Comparison of ENCODE assay signal across 23 cellular contexts in the genomic region with DNA sequence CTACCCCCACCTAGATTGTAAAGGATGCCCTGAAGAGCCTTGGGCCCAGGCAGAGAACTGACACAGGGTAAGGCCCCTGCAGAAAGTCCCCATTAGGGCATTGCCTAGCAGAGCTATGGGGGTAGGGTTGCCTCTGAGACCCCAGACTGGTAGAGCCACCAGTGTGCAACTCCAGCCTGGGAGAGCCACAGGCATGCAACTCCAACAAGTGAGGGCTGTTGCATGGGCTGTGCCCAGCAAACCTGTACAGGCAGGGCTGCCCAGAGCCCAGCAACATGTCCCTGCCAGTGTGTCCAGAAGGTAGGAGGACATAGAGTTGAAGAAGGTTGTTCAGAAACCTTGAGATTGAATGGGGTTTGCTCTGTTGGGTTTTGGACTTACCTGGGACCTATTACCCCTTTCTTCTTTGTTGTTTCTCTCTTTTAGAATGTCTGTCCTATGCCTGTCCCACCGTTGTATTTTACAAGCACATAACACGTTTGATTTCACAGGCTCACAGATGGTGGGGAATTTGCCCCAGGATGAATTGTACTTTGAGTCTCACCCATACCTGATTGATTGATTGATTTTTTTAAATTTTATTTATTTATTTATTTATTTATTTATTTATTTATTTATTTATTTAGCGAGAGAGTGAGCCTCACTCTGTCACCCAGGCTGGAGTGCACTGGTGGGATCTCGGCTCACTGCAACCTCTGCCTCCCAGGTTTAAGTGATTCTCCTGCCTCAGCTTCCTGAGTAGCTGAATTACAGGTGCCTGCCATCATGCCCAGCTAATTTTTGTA. TPM values are rescaled to one million over a fixed set of nuclear protein-coding genes. Genes with fewer than 3 reads are reported as not detected.
DNase-seq lines count a peak whose midpoint lies in the region; ATAC-seq, FAIRE-seq and TF ChIP-seq lines count a peak whose summit lies in the region.
"Had no signal": no experiment of that assay in that cellular context is flagged by ENCODE, and none has a peak within 500 bp of the region (broad histone marks: within the 10 kb centered on the region; RNA-seq: fewer than 3 reads in every experiment).

No MANE protein-coding gene starts in this region.

- H3K4me2 ChIP-seq in A549 = no peak overlapping the region
- H3K4me2 ChIP-seq: BLaER1 treated with 17β-estradiol and CSF1 and Interleukin-3, amounts not matched to agents 10 nM and 100 nM had no signal

- TF ChIP-seq EP300 in A549 (IDR thresholded peaks at IDR 0.05) (no peak), transverse colon (IDR thresholded peaks at IDR 0.05; ENCODE audit: low read depth) (no peak)

- H3K9ac ChIP-seq in kidney (ENCODE audit: low read length in 2 of 2) = no peak overlapping the region
- H3K9ac ChIP-seq: BLaER1 treated with 17β-estradiol and CSF1 and Interleukin-3, amounts not matched to agents 10 nM and 100 nM had no signal

- H3K4me3 ChIP-seq in A549 (no peak overlapping the region), HEK293 (ENCODE audit: low read depth, low read length) (no peak overlapping the region), kidney (ENCODE audit: low read length in 2 of 2) (no peak overlapping the region), transverse colon (no peak overlapping the region)
- H3K4me3 ChIP-seq: BLaER1 treated with 17β-estradiol and CSF1 and Interleukin-3, amounts not matched to agents 10 nM and 100 nM; GM12878 had no signal

- intact Hi-C loops in kidney (cut with DNase I) (no loop called here), posterior vena cava (cut with DNase I) (no loop called here), transverse colon (cut with DNase I; ENCODE audit: low total_unique reads) (no loop called here)

- no peaks in the 10 kb centered on the region for H3K27me3 ChIP-seq in transverse colon
- H3K27me3 ChIP-seq: BE2C; BLaER1 treated with 17β-estradiol and CSF1 and Interleukin-3, amounts not matched to agents 10 nM and 100 nM had no signal

- H3K9me3 ChIP-seq in A549 = peaks cover 15% of the 10 kb centered on the region; the same call in 2 of the 3 replicates
- H3K9me3 ChIP-seq in HEK293 (ENCODE audit: control insufficient read depth, insufficient read depth, low read depth, low read length) = no peaks in the 10 kb centered on the region
- no peaks in the 10 kb centered on the region for H3K9me3 ChIP-seq in kidney (ENCODE audit: control insufficient read depth in 1 of 2, low read length in 2 of 2)
- H3K9me3 ChIP-seq in transverse colon = peaks cover 0 to 4% of the 10 kb centered on the region in 2 donors
- H3K9me3 ChIP-seq: BE2C had no signal

- 97% methylated on average over 4 of the region's 4 CpGs for WGBS in A549 (ENCODE audit: missing lambda C conversion rate)
- WGBS in transverse colon (ENCODE audit: low coverage in 1 of 2), 2 donors = 99 to 100% methylated on average over 4 of the region's 4 CpGs

- no peak for ATAC-seq in A549
- ATAC-seq: CD8-positive, alpha-beta T cell; GM12878 had no signal

- no peak for DNase-seq in A549 (ENCODE audit: low read depth in 1 of 2, low spot score in 1 of 2)
- DNase-seq in kidney = peak; percentile 32
- peak; percentile 57 for DNase-seq in posterior vena cava (ENCODE audit: low spot score)
- DNase-seq in NCI-H510A treated with DMSO at 0.1 percent for 48 hours (lab: John Stamatoyannopoulos, UW) = no peak
- DNase-seq in RKO (ENCODE audit: low spot score) = no peak
- DNase-seq in transverse colon = no peak
- DNase-seq in NCI-H146 (lab: John Stamatoyannopoulos, UW) = no peak
- DNase-seq: ACHN; AML-193; BE2C; Caco-2; CD8-positive, alpha-beta T cell; DMS153; DND-41; GOT3; H7; HCEC 1CT had no signal

- H3K36me3 ChIP-seq in HEK293 (ENCODE audit: control insufficient read depth in 2 of 2, insufficient read depth in 1 of 2, low read length in 2 of 2) (peaks cover 0 to under 1% of the 10 kb centered on the region in 2 experiments; a peak in 1 of 3 replicates), kidney (ENCODE audit: control insufficient read depth in 1 of 2, insufficient read depth in 2 of 2, low read length in 2 of 2) (no peaks in the 10 kb centered on the region), transverse colon (no peaks in the 10 kb centered on the region)
- H3K36me3 ChIP-seq: BE2C had no signal

- H3K4me1 ChIP-seq in A549 (no peaks in the 10 kb centered on the region), HEK293 (ENCODE audit: control insufficient read depth, insufficient read depth, low read length) (no peaks in the 10 kb centered on the region), kidney (ENCODE audit: control insufficient read depth in 1 of 2, insufficient read depth in 1 of 2, low read depth in 1 of 2, low read length in 2 of 2) (peaks cover 0 to 11% of the 10 kb centered on the region in 2 donors), transverse colon (peaks cover 0 to 17% (median 6%) of the 10 kb centered on the region in 4 donors)
- H3K4me1 ChIP-seq: BE2C, Caco-2 had no signal

- H3K27ac ChIP-seq in A549 (no peak overlapping the region), HEK293 (ENCODE audit: extremely low read depth, low read depth, low read length) (no peak overlapping the region), kidney (ENCODE audit: low read depth in 2 of 2, low read length in 2 of 2) (no peak overlapping the region), transverse colon (no peak overlapping the region)
- H3K27ac ChIP-seq: 22Rv1; BLaER1 treated with 17β-estradiol and CSF1 and Interleukin-3, amounts not matched to agents 10 nM and 100 nM had no signal

- POLR2A ChIA-PET in A549 (lab: Yijun Ruan, JAX) (no interaction called here), HEK293 (lab: Yijun Ruan, JAX) (no interaction called here)

- FAIRE-seq in A549 (lab: Jason Lieb, UNC) = no peak
- no peak for FAIRE-seq in kidney (lab: Jason Lieb, UNC)
- FAIRE-seq: A204.1, G401.6, GM12878 had no signal

- TF ChIP-seq CTCF in A549 (IDR thresholded peaks at IDR 0.05) (no peak), HEK293 (tag by site-specific recombination; IDR thresholded peaks at IDR 0.05) (no peak), kidney (IDR thresholded peaks at IDR 0.05; ENCODE audit: borderline replicate concordance, extremely low read depth, insufficient read depth) (no peak), transverse colon (IDR thresholded peaks at IDR 0.05) (no peak)

- CTCF ChIA-PET in A549 (lab: Yijun Ruan, JAX) (interaction anchor here (0.9 to 1.3 kb wide), 2 partner anchors 16 to 23 kb away, joined by 3 read pairs; partner anchors contain the start of gene SGF29), HEK293 (lab: Yijun Ruan, JAX) (no interaction called here)

- in situ Hi-C loops in transverse colon (cut with MboI; ENCODE audit: low pct_ligation_motif_present in 1 of 4, low pct_unique_long_range_greater_than_20kb in 1 of 4, low sequenced_read_pairs in 3 of 4) = no loop called here

- TF ChIP-seq POLR2A in A549 (IDR thresholded peaks at IDR 0.05; ENCODE audit: low read length) = no peak
- TF ChIP-seq POLR2A in transverse colon (IDR thresholded peaks at IDR 0.05) = no peak

- no peak for TF ChIP-seq RAD21 in A549 (conservative IDR thresholded peaks at IDR 0.05 in 1 of 2, IDR thresholded peaks at IDR 0.05 in 1 of 2)

TF ChIP-seq in A549, 52 proteins besides CTCF, POLR2A, EP300 and RAD21:
- TF ChIP-seq ZC3H11A (IDR thresholded peaks at IDR 0.05) (peak; percentile 82), SREBF2 (IDR thresholded peaks at IDR 0.05) (no peak)

TF ChIP-seq in HEK293, 187 proteins besides CTCF, POLR2A, EP300 and RAD21 (continues in another document):
- TF ChIP-seq ZNF654 (tag by site-specific recombination; IDR thresholded peaks at IDR 0.05; ENCODE audit: low read depth) (peak; percentile 43), ZNF664 (tag by site-specific recombination; IDR thresholded peaks at IDR 0.05) (0 out of 2 replicates have a peak, but pooled peaks have one; percentile 53), ZNF791 (tag by site-specific recombination; IDR thresholded peaks at IDR 0.05) (0 out of 2 replicates have a peak, but pooled peaks have one; percentile 16)

RNA-seq across cellular contexts. Expression of gene SGF29, which starts 16.4 kb away (rescaled TPM):
- polyA plus RNA-seq in A549 (2011; rRNA removed) (3.3 and 4.5 TPM in 2 replicates), A549 (2017; fragmentation: RNase III; extraction: RNeasy Plus Mini Kit Qiagen cat#74134 plus additional on column Dnase treatment) (19.3 to 20.8 TPM (median 20.3 TPM) in 3 replicates), kidney (ENCODE audit: insufficient read depth, low read depth, low replicate concordance) (20.6 TPM)
- polyA plus RNA-seq in A549 (2012; cell fraction: cytosol; rRNA removed) = 9.8 and 10.5 TPM in 2 replicates
- polyA plus RNA-seq in A549 (2012; cell fraction: nucleus; rRNA removed) = 24.3 and 27.0 TPM in 2 replicates
- 7.9 and 11.8 TPM in 2 replicates for polyA minus RNA-seq in A549 (2011; rRNA and poly(A)+ RNA removed)
- total RNA-seq in kidney (28.5 TPM), posterior vena cava (10 to 100 TPM; 18.3 to 24.3 TPM), transverse colon (10 to 100 TPM; 22.1 to 95.0 (median 32.1) TPM)

RNA-seq across cellular contexts. Expression of gene SULT1A2, which starts 26.7 kb away (rescaled TPM):
- 0.06 and 0.17 TPM in 2 replicates for polyA plus RNA-seq in A549 (2011; rRNA removed)
- polyA plus RNA-seq in A549 (2012; cell fraction: cytosol; rRNA removed) = 0.12 TPM in 2 replicates
- polyA plus RNA-seq in A549 (2012; cell fraction: nucleus; rRNA removed) = 0.30 and 0.64 TPM in 2 replicates
- 0.09 to 0.18 TPM in 2 of 3 replicates, not detected in the other for polyA plus RNA-seq in A549 (2017; fragmentation: RNase III; extraction: RNeasy Plus Mini Kit Qiagen cat#74134 plus additional on column Dnase treatment)
- 0.29 TPM in 1 of 2 replicates, not detected in the other for polyA minus RNA-seq in A549 (2011; rRNA and poly(A)+ RNA removed)
- total RNA-seq in kidney = 1.1 TPM
- 13.3 TPM for polyA plus RNA-seq in kidney (ENCODE audit: insufficient read depth, low read depth, low replicate concordance)
- 1 to 10 TPM in 1 of 2 donors, under 1 TPM in 1; 0.65 to 1.1 TPM for total RNA-seq in posterior vena cava
- total RNA-seq in transverse colon = 10 to 100 TPM in 3 of 4 donors, 1 to 10 TPM in 1; 5.0 to 51.1 (median 38.3) TPM

RNA-seq across cellular contexts. Expression of gene NUPR1, which starts 31.4 kb away (rescaled TPM):
- 19.0 and 47.8 TPM in 2 replicates for polyA plus RNA-seq in A549 (2011; rRNA removed)
- polyA plus RNA-seq in A549 (2012; cell fraction: cytosol; rRNA removed) = 15.7 and 16.4 TPM in 2 replicates
- 6.1 and 8.2 TPM in 2 replicates for polyA plus RNA-seq in A549 (2012; cell fraction: nucleus; rRNA removed)
- polyA plus RNA-seq in A549 (2017; fragmentation: RNase III; extraction: RNeasy Plus Mini Kit Qiagen cat#74134 plus additional on column Dnase treatment) = 24.5 to 29.3 TPM (median 25.9 TPM) in 3 replicates
- 3.6 and 5.7 TPM in 2 replicates for polyA minus RNA-seq in A549 (2011; rRNA and poly(A)+ RNA removed)
- total RNA-seq in kidney = 64.7 TPM
- 125 TPM for polyA plus RNA-seq in kidney (ENCODE audit: insufficient read depth, low read depth, low replicate concordance)
- 100 to 1,000 TPM in 1 of 2 donors, 10 to 100 TPM in 1; 95.3 to 159 TPM for total RNA-seq in posterior vena cava
- 10 to 100 TPM; 15.3 to 85.6 (median 23.6) TPM for total RNA-seq in transverse colon
- total RNA-seq: CD8-positive, alpha-beta T cell; H7 had no signal

RNA-seq across cellular contexts. Expression of gene SULT1A1, which starts 39.7 kb away (rescaled TPM):
- polyA plus RNA-seq in A549 (2011; rRNA removed) (2.5 and 3.5 TPM in 2 replicates), A549 (2017; fragmentation: RNase III; extraction: RNeasy Plus Mini Kit Qiagen cat#74134 plus additional on column Dnase treatment) (4.0 to 5.2 TPM (median 4.8 TPM) in 3 replicates), kidney (ENCODE audit: insufficient read depth, low read depth, low replicate concordance) (50.2 TPM)
- 3.0 and 3.7 TPM in 2 replicates for polyA plus RNA-seq in A549 (2012; cell fraction: cytosol; rRNA removed)
- polyA plus RNA-seq in A549 (2012; cell fraction: nucleus; rRNA removed) = 8.3 and 10.5 TPM in 2 replicates
- polyA minus RNA-seq in A549 (2011; rRNA and poly(A)+ RNA removed) = 1.9 and 3.0 TPM in 2 replicates
- total RNA-seq in kidney (20.7 TPM), posterior vena cava (10 to 100 TPM in 1 of 2 donors, 1 to 10 TPM in 1; 8.9 to 16.7 TPM), transverse colon (100 to 1,000 TPM; 137 to 455 (median 280) TPM)

Comparison
In these comparisons a context has a peak if more than half of its experiments do, and no peak if none do; other contexts are left out.
1. DNase-seq: peak in kidney (single experiment) and posterior vena cava (single experiment); none in A549 (0 of 2), NCI-H510A treated with DMSO at 0.1 percent for 48 hours (single experiment), RKO (single experiment), transverse colon (single experiment) and NCI-H146 (single experiment).
2. Of the 5 proteins assayed by ChIP-seq in both HEK293 and A549: peak only in HEK293: REST; only in A549: none; in both: none; in neither: 4.